Comparison of ENCODE assay signal across 17 cellular contexts in the genomic region with DNA sequence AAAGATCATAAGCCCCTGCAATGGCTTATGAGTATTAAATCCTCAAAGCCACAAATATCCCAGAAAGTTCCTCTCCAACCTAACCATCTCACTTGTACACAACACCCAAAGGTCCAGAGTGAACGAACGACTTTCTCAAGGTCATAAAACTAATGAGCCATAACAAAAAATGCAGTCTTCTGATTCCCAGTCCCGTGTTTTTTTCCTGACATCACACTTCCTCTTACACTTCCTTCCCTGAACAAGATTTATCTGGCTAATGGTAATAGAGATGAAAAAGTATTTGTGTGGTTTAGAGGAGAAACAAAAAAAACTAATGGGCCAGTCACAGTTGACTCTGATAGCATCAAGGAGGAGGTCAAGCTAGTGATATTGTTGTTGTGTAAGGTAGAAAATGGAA.
DNase-seq lines count a peak whose midpoint lies in the region; ATAC-seq, FAIRE-seq and TF ChIP-seq lines count a peak whose summit lies in the region.
"Had no signal": no experiment of that assay in that cellular context is flagged by ENCODE, and none has a peak within 500 bp of the region (broad histone marks: within the 10 kb centered on the region; RNA-seq: fewer than 3 reads in every experiment).

No MANE protein-coding gene starts in this region.

- H3K4me3 ChIP-seq in HEK293 (ENCODE audit: low read depth, low read length) (no peak overlapping the region), PC-9 (no peak overlapping the region), fibroblast of villous mesenchyme (ENCODE audit: low read depth, low read length) (no peak overlapping the region), pancreas (no peak overlapping the region)
- H3K4me3 ChIP-seq: cardiac muscle cell, dorsolateral prefrontal cortex, esophagus muscularis mucosa, SK-N-MC, testis had no signal

- POLR2A ChIA-PET in HEK293 (lab: Yijun Ruan, JAX) (no interaction called here), PC-9 (lab: Charles Lee; ENCODE audit: unreplicated experiment) (no interaction called here)

- intact Hi-C loops in PC-9 (cut with micrococcal nuclease; ENCODE audit: unreplicated experiment) (no loop called here), pancreas (cut with DNase I) (no loop called here)

- peak; percentile 16 to 49 (median 34) for ATAC-seq in pancreas
- ATAC-seq in HG02970 (IDR thresholded peaks at IDR 0.05; ENCODE audit: low FRiP score, unreplicated experiment) = no peak
- no peak for ATAC-seq in left lobe of liver
- ATAC-seq: natural killer cell had no signal

- H2AFZ ChIP-seq in PC-9 = no peak overlapping the region

- H3K27ac ChIP-seq in HEK293 (ENCODE audit: extremely low read depth, low read depth, low read length) (no peak overlapping the region), PC-9 (no peak overlapping the region), pancreas (no peak overlapping the region)
- H3K27ac ChIP-seq: C4-2B, cardiac muscle cell, dorsolateral prefrontal cortex, esophagus muscularis mucosa, SK-N-MC, testis had no signal

- H3K36me3 ChIP-seq in HEK293 (ENCODE audit: control insufficient read depth in 2 of 2, insufficient read depth in 1 of 2, low read length in 2 of 2) (no peaks in the 10 kb centered on the region), PC-9 (ENCODE audit: low read depth) (no peaks in the 10 kb centered on the region), pancreas (no peaks in the 10 kb centered on the region)
- H3K36me3 ChIP-seq: cardiac muscle cell, esophagus muscularis mucosa had no signal

- H3K4me1 ChIP-seq in HEK293 (ENCODE audit: control insufficient read depth, insufficient read depth, low read length) = no peaks in the 10 kb centered on the region
- no peaks in the 10 kb centered on the region for H3K4me1 ChIP-seq in PC-9 (replicated peaks; ENCODE audit: insufficient read depth)
- H3K4me1 ChIP-seq in pancreas = peaks cover 0 to 3% (median 0%) of the 10 kb centered on the region in 3 donors
- H3K4me1 ChIP-seq: esophagus muscularis mucosa, testis had no signal

- no TSS peak for BruUV-seq in PC-9 (replicated peaks; lab: Mats Ljungman, UMichigan)

- H3K9me2 ChIP-seq in PC-9 (ENCODE audit: insufficient read depth) = no peaks in the 10 kb centered on the region

- no peaks in the 10 kb centered on the region for H3F3A ChIP-seq in PC-9 (ENCODE audit: insufficient read depth, low read depth)

- H3K4me2 ChIP-seq in PC-9 = 0 out of 2 replicates have a peak overlapping the region, but pooled peaks have one; percentile 11

- H3K9me3 ChIP-seq in HEK293 (ENCODE audit: control insufficient read depth, insufficient read depth, low read depth, low read length) (no peaks in the 10 kb centered on the region), PC-9 (ENCODE audit: insufficient read depth, low read depth) (no peaks in the 10 kb centered on the region), pancreas (no peaks in the 10 kb centered on the region)
- H3K9me3 ChIP-seq: esophagus muscularis mucosa, testis had no signal

- 0 out of 2 replicates have a peak, but pooled peaks cover 7% of the 10 kb centered on the region for H3K27me3 ChIP-seq in PC-9 (ENCODE audit: insufficient read depth, low read depth)
- no peaks in the 10 kb centered on the region for H3K27me3 ChIP-seq in pancreas
- H3K27me3 ChIP-seq: cardiac muscle cell, esophagus muscularis mucosa, testis had no signal

- CTCF ChIA-PET in HEK293 (lab: Yijun Ruan, JAX) (interaction anchor here (0.7 to 1.6 kb wide), 2 partner anchors 10 to 100 kb away, joined by 3 to 5 read pairs; a partner anchor contains a TSS), PC-9 (lab: Charles Lee) (no interaction called here)

- no peak for FAIRE-seq in pancreas (lab: Jason Lieb, UNC)

- H4K20me1 ChIP-seq in PC-9 (ENCODE audit: insufficient read depth) = no peaks in the 10 kb centered on the region

- TF ChIP-seq CTCF in HEK293 (tag by site-specific recombination; IDR thresholded peaks at IDR 0.05) (no peak), PC-9 (conservative IDR thresholded peaks at IDR 0.05) (no peak), fibroblast of villous mesenchyme (IDR thresholded peaks at IDR 0.05; ENCODE audit: insufficient read depth, low read depth, low read length) (no peak), pancreas (IDR thresholded peaks at IDR 0.05) (no peak)

- DNase-seq in PC-9 (peak in 1 of 2 experiments; percentile 56), fibroblast of villous mesenchyme (ENCODE audit: low read depth) (peak; percentile 46), pancreas (no peak), left lobe of liver (ENCODE audit: low spot score) (no peak), GM19240 (ENCODE audit: insufficient read length, low spot score) (no peak)
- DNase-seq: activated CD4-positive, CD25-positive, alpha-beta regulatory T cell treated with anti-CD3 and anti-CD28 coated beads, Interleukin-2, amount 50 U/mL, for 72 hours; dorsolateral prefrontal cortex; GOT3; natural killer cell; T1000; testis had no signal

- no peaks in the 10 kb centered on the region for H3K79me2 ChIP-seq in PC-9 (ENCODE audit: low read depth)

- 4 to 5% methylated on average over 3 of the region's 3 CpGs for WGBS in pancreas, 2 donors

TF ChIP-seq in HEK293, 187 proteins besides CTCF, POLR2A, EP300 and RAD21:
- TF ChIP-seq ZBTB21 (tag by site-specific recombination; IDR thresholded peaks at IDR 0.05) (peak; percentile 12; the same call in 1 of the 2 replicates), TRIM28 (IDR thresholded peaks at IDR 0.05; ENCODE audit: borderline replicate concordance, low read length) (peak; percentile 34; the same call in 1 of the 2 replicates), HOXD13 (CRISPR knock-in tag; IDR thresholded peaks at IDR 0.05; ENCODE audit: borderline replicate concordance) (peak; percentile 62; the same call in 1 of the 2 replicates), ZNF366 (tag by site-specific recombination; conservative IDR thresholded peaks at IDR 0.05) (no peak), MZF1 (tag by site-specific recombination; IDR thresholded peaks at IDR 0.05; ENCODE audit: borderline replicate concordance) (no peak)
- TF ChIP-seq, protein P1, sequence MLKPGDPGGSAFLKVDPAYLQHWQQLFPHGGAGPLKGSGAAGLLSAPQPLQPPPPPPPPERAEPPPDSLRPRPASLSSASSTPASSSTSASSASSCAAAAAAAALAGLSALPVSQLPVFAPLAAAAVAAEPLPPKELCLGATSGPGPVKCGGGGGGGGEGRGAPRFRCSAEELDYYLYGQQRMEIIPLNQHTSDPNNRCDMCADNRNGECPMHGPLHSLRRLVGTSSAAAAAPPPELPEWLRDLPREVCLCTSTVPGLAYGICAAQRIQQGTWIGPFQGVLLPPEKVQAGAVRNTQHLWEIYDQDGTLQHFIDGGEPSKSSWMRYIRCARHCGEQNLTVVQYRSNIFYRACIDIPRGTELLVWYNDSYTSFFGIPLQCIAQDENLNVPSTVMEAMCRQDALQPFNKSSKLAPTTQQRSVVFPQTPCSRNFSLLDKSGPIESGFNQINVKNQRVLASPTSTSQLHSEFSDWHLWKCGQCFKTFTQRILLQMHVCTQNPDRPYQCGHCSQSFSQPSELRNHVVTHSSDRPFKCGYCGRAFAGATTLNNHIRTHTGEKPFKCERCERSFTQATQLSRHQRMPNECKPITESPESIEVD (tag by site-specific recombination; IDR thresholded peaks at IDR 0.05) = peak; percentile 48; the same call in 1 of the 2 replicates

Comparison
In these comparisons a context has a peak if more than half of its experiments do, and no peak if none do; other contexts are left out.
1. ATAC-seq: peak in pancreas (4 of 4); none in HG02970 (single experiment) and left lobe of liver (single experiment).